ENCODE assay signal across 10 cellular contexts in genomic region chr1:180213401-180214177, GRCh38. TPM values are rescaled to one million over a fixed set of nuclear protein-coding genes. Genes with fewer than 3 reads are reported as not detected.
DNase-seq lines count a peak whose midpoint lies in the region; ATAC-seq, FAIRE-seq and TF ChIP-seq lines count a peak whose summit lies in the region.
"Had no signal": no experiment of that assay in that cellular context is flagged by ENCODE, and none has a peak within 500 bp of the region (broad histone marks: within the 10 kb centered on the region; RNA-seq: fewer than 3 reads in every experiment).

No MANE protein-coding gene starts in this region.

- CTCF ChIA-PET in activated CD4-positive, alpha-beta T cell treated with anti-CD3 and anti-CD28 coated beads for 36 hours (lab: Charles Lee): interaction anchor here (1.2 to 1.4 kb wide), 2 partner anchors 9 to 87 kb away, joined by 4 to 5 read pairs; no protein-coding TSS in a partner anchor
- CTCF ChIA-PET in RWPE1 (lab: Yijun Ruan, JAX): interaction anchor here (1.1 kb wide), 1 partner anchor 26 kb away, joined by 3 read pairs; no protein-coding TSS in a partner anchor

- POLR2A ChIA-PET in activated CD4-positive, alpha-beta T cell treated with anti-CD3 and anti-CD28 coated beads for 36 hours (lab: Charles Lee): no interaction called here
- POLR2A ChIA-PET in RWPE1 (lab: Yijun Ruan, JAX; ENCODE audit: low non-redundant PET): no interaction called here

- H2AK5ac ChIP-seq in mesenchymal stem cell (ENCODE audit: low read length, severe bottlenecking): no peak overlapping the region

- H3K18ac ChIP-seq in mesenchymal stem cell (ENCODE audit: low read depth in 1 of 2, low read length in 2 of 2): no peak overlapping the region

- H3K23ac ChIP-seq in mesenchymal stem cell (ENCODE audit: low read length in 2 of 2): no peak overlapping the region

- no peaks in the 10 kb centered on the region for H3K79me1 ChIP-seq in mesenchymal stem cell (replicated peaks; ENCODE audit: low read length, poor library complexity, severe bottlenecking)

- H3K4ac ChIP-seq in mesenchymal stem cell (ENCODE audit: low read depth in 1 of 2, low read length in 2 of 2): no peak overlapping the region

- H3K27me3 ChIP-seq in mesenchymal stem cell (ENCODE audit: control insufficient read depth in 1 of 2, insufficient read depth in 1 of 2, low read length in 2 of 2): no peaks in the 10 kb centered on the region
- H3K27me3 ChIP-seq: cardiac muscle cell, neutrophil had no signal

- H3K27me3 Mint-ChIP-seq in activated CD4-positive, alpha-beta T cell treated with anti-CD3 and anti-CD28 coated beads for 36 hours: peaks cover 3% of the 10 kb centered on the region
- peaks cover 9 to 12% of the 10 kb centered on the region in 2 donors for H3K27me3 Mint-ChIP-seq in stimulated activated naive B cell treated with anti-CD40 and anti-IgM and Interleukin-4, amounts not matched to agents 10 μg/mL and 1 μg/mL and 100 μg/mL, for 72 hours

- H4K91ac ChIP-seq in mesenchymal stem cell (ENCODE audit: low read length): no peak overlapping the region

- H3K27ac Mint-ChIP-seq in activated CD4-positive, alpha-beta T cell treated with anti-CD3 and anti-CD28 coated beads for 36 hours: peak overlapping the region; percentile 61
- peak overlapping the region; percentile 69 for H3K27ac Mint-ChIP-seq in stimulated activated naive B cell treated with anti-CD40 and anti-IgM and Interleukin-4, amounts not matched to agents 10 μg/mL and 1 μg/mL and 100 μg/mL, for 72 hours

- H3K4me1 Mint-ChIP-seq in activated CD4-positive, alpha-beta T cell treated with anti-CD3 and anti-CD28 coated beads for 36 hours: peaks cover 18% of the 10 kb centered on the region
- peaks cover 0 to 6% of the 10 kb centered on the region in 2 donors for H3K4me1 Mint-ChIP-seq in stimulated activated naive B cell treated with anti-CD40 and anti-IgM and Interleukin-4, amounts not matched to agents 10 μg/mL and 1 μg/mL and 100 μg/mL, for 72 hours

- ATAC-seq in activated CD4-positive, alpha-beta T cell treated with anti-CD3 and anti-CD28 coated beads for 36 hours: peak; percentile 88
- ATAC-seq in stimulated activated naive B cell treated with anti-CD40 and anti-IgM and Interleukin-4, amounts not matched to agents 10 μg/mL and 1 μg/mL and 100 μg/mL, for 72 hours (replicated peaks): peak in 1 of 2 donors; percentile 34
- ATAC-seq in sciatic nerve: no peak

- H2AFZ ChIP-seq in mesenchymal stem cell (ENCODE audit: low read depth, low read length): no peak overlapping the region

- no peak overlapping the region for H3K4me2 ChIP-seq in mesenchymal stem cell (ENCODE audit: low read length, poor library complexity, severe bottlenecking)

- no peak overlapping the region for H2BK120ac ChIP-seq in mesenchymal stem cell (ENCODE audit: low read depth, low read length)

- no peak overlapping the region for H2BK15ac ChIP-seq in mesenchymal stem cell (ENCODE audit: low read depth, poor library complexity, severe bottlenecking)

- H3K4me3 ChIP-seq in epithelial cell of esophagus (ENCODE audit: low read length): no peak overlapping the region
- H3K4me3 ChIP-seq in mesenchymal stem cell (ENCODE audit: insufficient read depth in 1 of 2, low read depth in 1 of 2, low read length in 2 of 2): no peak overlapping the region
- H3K4me3 ChIP-seq in kidney (ENCODE audit: low read length in 2 of 2): no peak overlapping the region
- H3K4me3 ChIP-seq: cardiac muscle cell had no signal

- H2BK5ac ChIP-seq in mesenchymal stem cell (ENCODE audit: low read depth, low read length, poor library complexity, severe bottlenecking): no peak overlapping the region

- H3K27ac ChIP-seq in RWPE1 (no peak overlapping the region), mesenchymal stem cell (ENCODE audit: low read length, poor library complexity, severe bottlenecking) (no peak overlapping the region), kidney (ENCODE audit: low read depth in 2 of 2, low read length in 2 of 2) (no peak overlapping the region)
- H3K27ac ChIP-seq: cardiac muscle cell, neutrophil had no signal

- H3K4me1 ChIP-seq in mesenchymal stem cell (ENCODE audit: control insufficient read depth, insufficient read depth, low read depth, low read length) (no peaks in the 10 kb centered on the region), kidney (ENCODE audit: control insufficient read depth in 1 of 2, insufficient read depth in 1 of 2, low read depth in 1 of 2, low read length in 2 of 2) (no peaks in the 10 kb centered on the region)

- H2BK12ac ChIP-seq in mesenchymal stem cell (ENCODE audit: low read length in 2 of 2): no peak overlapping the region

- intact Hi-C loops in activated CD4-positive, alpha-beta T cell treated with anti-CD3 and anti-CD28 coated beads for 36 hours (cut with DNase I, micrococcal nuclease): loop anchor here in 1 of 2 experiments (2.0 kb wide), 1 partner anchor 59 kb away; the partner anchor contains the start of gene QSOX1
- intact Hi-C loops in sciatic nerve (cut with DNase I): no loop called here
- intact Hi-C loops in kidney (cut with DNase I): no loop called here

- TF ChIP-seq CTCF in RWPE1 (conservative IDR thresholded peaks at IDR 0.05; ENCODE audit: low read depth) (peak; percentile 25), epithelial cell of esophagus (IDR thresholded peaks at IDR 0.05; ENCODE audit: insufficient read depth, low read depth, low read length, missing control alignments) (no peak), kidney (IDR thresholded peaks at IDR 0.05; ENCODE audit: borderline replicate concordance, extremely low read depth, insufficient read depth) (no peak)

- H3K36me3 ChIP-seq in mesenchymal stem cell (ENCODE audit: control insufficient read depth in 1 of 2, insufficient read depth in 2 of 2, low read depth in 1 of 2, low read length in 2 of 2): no peaks in the 10 kb centered on the region
- no peaks in the 10 kb centered on the region for H3K36me3 ChIP-seq in kidney (ENCODE audit: control insufficient read depth in 1 of 2, insufficient read depth in 2 of 2, low read length in 2 of 2)
- H3K36me3 ChIP-seq: cardiac muscle cell, neutrophil had no signal

- no peak overlapping the region for H4K8ac ChIP-seq in mesenchymal stem cell (ENCODE audit: low read length)

- H3K9ac ChIP-seq in mesenchymal stem cell (ENCODE audit: low read length): no peak overlapping the region
- H3K9ac ChIP-seq in kidney (ENCODE audit: low read length in 2 of 2): no peak overlapping the region

- H3K36me3 Mint-ChIP-seq in activated CD4-positive, alpha-beta T cell treated with anti-CD3 and anti-CD28 coated beads for 36 hours (ENCODE audit: low read depth): no peaks in the 10 kb centered on the region
- no peaks in the 10 kb centered on the region for H3K36me3 Mint-ChIP-seq in stimulated activated naive B cell treated with anti-CD40 and anti-IgM and Interleukin-4, amounts not matched to agents 10 μg/mL and 1 μg/mL and 100 μg/mL, for 72 hours

- H3K14ac ChIP-seq in mesenchymal stem cell (ENCODE audit: low read length in 2 of 2): no peak overlapping the region

- peak; percentile 78 for DNase-seq in activated CD4-positive, alpha-beta T cell treated with anti-CD3 and anti-CD28 coated beads for 36 hours
- no peak for DNase-seq in activated CD4-positive, alpha-beta T cell treated with anti-CD3 and anti-CD28 coated beads for 1 hour
- DNase-seq in RWPE1 (ENCODE audit: low spot score) (peak; percentile 99), epithelial cell of esophagus (ENCODE audit: low read depth) (peak; percentile 22), mesenchymal stem cell (no peak), sciatic nerve (ENCODE audit: low spot score) (no peak), kidney (no peak)
- no peak for DNase-seq in stimulated activated naive B cell treated with anti-CD40 and anti-IgM and Interleukin-4, amounts not matched to agents 10 μg/mL and 1 μg/mL and 100 μg/mL, for 72 hours

- H3K9me3 Mint-ChIP-seq in activated CD4-positive, alpha-beta T cell treated with anti-CD3 and anti-CD28 coated beads for 36 hours (ENCODE audit: low read depth): no peaks in the 10 kb centered on the region
- H3K9me3 Mint-ChIP-seq in stimulated activated naive B cell treated with anti-CD40 and anti-IgM and Interleukin-4, amounts not matched to agents 10 μg/mL and 1 μg/mL and 100 μg/mL, for 72 hours: no peaks in the 10 kb centered on the region

- no peak for FAIRE-seq in kidney (lab: Jason Lieb, UNC)

- peak overlapping the region; percentile 20 for H3K4me3 Mint-ChIP-seq in activated CD4-positive, alpha-beta T cell treated with anti-CD3 and anti-CD28 coated beads for 36 hours
- peak overlapping the region in 1 of 2 donors; percentile 50 for H3K4me3 Mint-ChIP-seq in stimulated activated naive B cell treated with anti-CD40 and anti-IgM and Interleukin-4, amounts not matched to agents 10 μg/mL and 1 μg/mL and 100 μg/mL, for 72 hours

- H3K9me3 ChIP-seq in mesenchymal stem cell (ENCODE audit: control insufficient read depth, low read length) (no peaks in the 10 kb centered on the region), kidney (ENCODE audit: control insufficient read depth in 1 of 2, low read length in 2 of 2) (no peaks in the 10 kb centered on the region)
- H3K9me3 ChIP-seq: neutrophil had no signal

- 75% methylated on average over 15 of the region's 15 CpGs for WGBS in mesenchymal stem cell

RNA-seq across cellular contexts. Expression of gene LHX4, which starts 16.5 kb away (rescaled TPM):
- total RNA-seq in activated CD4-positive, alpha-beta T cell treated with anti-CD3 and anti-CD28 coated beads for 36 hours: not detected
- polyA plus RNA-seq in mesenchymal stem cell (2013, experiment 1 of 2): 0.01 TPM
- polyA plus RNA-seq in mesenchymal stem cell (2013, experiment 2 of 2): 0.01 TPM
- total RNA-seq in sciatic nerve (not detected), kidney (not detected)
- 0.37 TPM for polyA plus RNA-seq in kidney (ENCODE audit: insufficient read depth, low read depth, low replicate concordance)
- total RNA-seq: cardiac muscle cell had no signal

RNA-seq across cellular contexts. Expression of gene QSOX1, which starts 58.9 kb away (rescaled TPM):
- total RNA-seq in activated CD4-positive, alpha-beta T cell treated with anti-CD3 and anti-CD28 coated beads for 36 hours: 10 to 100 TPM; 18.3 to 31.6 TPM
- 320 TPM for polyA plus RNA-seq in mesenchymal stem cell (2013, experiment 1 of 2)
- 317 TPM for polyA plus RNA-seq in mesenchymal stem cell (2013, experiment 2 of 2)
- total RNA-seq in sciatic nerve: 46.3 TPM
- total RNA-seq in kidney: 111 TPM
- polyA plus RNA-seq in kidney (ENCODE audit: insufficient read depth, low read depth, low replicate concordance): 94.5 TPM

Comparison
In these comparisons a context has a peak if more than half of its experiments do, and no peak if none do; other contexts are left out.
1. DNase-seq: peak in activated CD4-positive, alpha-beta T cell treated with anti-CD3 and anti-CD28 coated beads for 36 hours (single experiment), RWPE1 (single experiment) and epithelial cell of esophagus (single experiment); none in activated CD4-positive, alpha-beta T cell treated with anti-CD3 and anti-CD28 coated beads for 1 hour (single experiment), stimulated activated naive B cell treated with anti-CD40 and anti-IgM and Interleukin-4, amounts not matched to agents 10 μg/mL and 1 μg/mL and 100 μg/mL, for 72 hours (single experiment), mesenchymal stem cell (single experiment), sciatic nerve (single experiment) and kidney (single experiment).